ENCODE assay signal across 20 cellular contexts in genomic region chr5:128549496-128549895, GRCh38. TPM values are rescaled to one million over a fixed set of nuclear protein-coding genes. Genes with fewer than 3 reads are reported as not detected.
"Had no signal": no experiment of that assay in that cellular context is flagged by ENCODE, and none has a peak within 500 bp of the region (broad histone marks: within the 10 kb centered on the region; RNA-seq: fewer than 3 reads in every experiment).

No MANE protein-coding gene starts in this region.

- DNase-seq: dermis blood vessel endothelial cell; dorsolateral prefrontal cortex; effector CD4-positive, alpha-beta T cell; effector memory CD4-positive, alpha-beta T cell; foreskin keratinocyte; heart left ventricle; hypothalamus; immature natural killer cell; islet precursor cell; left cardiac atrium; left lung; left ventricle myocardium superior; lower lobe of right lung; mesenchymal stem cell; mucosa of descending colon; naive B cell had no signal

- ATAC-seq: foreskin keratinocyte, gastroesophageal sphincter, heart left ventricle, left cardiac atrium, left lung, left ventricle myocardium superior, lower lobe of right lung, mucosa of descending colon had no signal

- H3K4me3 ChIP-seq: coronary artery, dorsolateral prefrontal cortex, esophagus muscularis mucosa, gastroesophageal sphincter, heart left ventricle, hepatocyte, left lung, lower lobe of right lung, mucosa of descending colon had no signal

- H3K27me3 ChIP-seq: esophagus muscularis mucosa, foreskin keratinocyte, gastroesophageal sphincter, heart left ventricle, hepatocyte, left lung had no signal

- H3K4me1 ChIP-seq: esophagus muscularis mucosa, gastroesophageal sphincter, heart left ventricle, left lung, lower lobe of right lung had no signal

- H3K79me2 ChIP-seq: hepatocyte had no signal

- H3K36me3 ChIP-seq: esophagus muscularis mucosa, gastroesophageal sphincter, heart left ventricle, left lung, lower lobe of right lung had no signal

- H3K4me2 ChIP-seq: hepatocyte had no signal

- H3K27ac ChIP-seq: coronary artery, dorsolateral prefrontal cortex, esophagus muscularis mucosa, foreskin keratinocyte, gastroesophageal sphincter, heart left ventricle, hepatocyte, left lung, lower lobe of right lung had no signal

- H2AFZ ChIP-seq: hepatocyte had no signal

RNA-seq across cellular contexts. Expression of gene FBN2, which starts 11.5 kb away (rescaled TPM):
- polyA plus RNA-seq: immature natural killer cell had no signal
